ENCODE assay signal across 9 cellular contexts in genomic region chr4:111630705-111631104, GRCh38.
A peak's percentile ranks its signal among the peaks of the same experiment; 100 is the strongest.
DNase-seq lines count a peak whose midpoint lies in the region; ATAC-seq and TF ChIP-seq lines count a peak whose summit lies in the region.
"Had no signal": no experiment of that assay in that cellular context is flagged by ENCODE, and none has a peak within 500 bp of the region (broad histone marks: within the 10 kb centered on the region; RNA-seq: fewer than 3 reads in every experiment).

No MANE protein-coding gene starts in this region.

- H3K4me3 ChIP-seq in MM.1S (ENCODE audit: low read length) (no peak overlapping the region), WERI-Rb-1 (ENCODE audit: low read depth, low read length) (no peak overlapping the region), liver (ENCODE audit: low read depth in 1 of 3, low read length in 3 of 3) (no peak overlapping the region)

- TF ChIP-seq CTCF in MM.1S (IDR thresholded peaks at IDR 0.05; ENCODE audit: low read length) (peak; percentile 40), WERI-Rb-1 (IDR thresholded peaks at IDR 0.05; ENCODE audit: low read depth, low read length) (0 out of 2 replicates have a peak, but pooled peaks have one; percentile 9), liver (IDR thresholded peaks at IDR 0.05; ENCODE audit: low read depth, low read length, missing input control) (peak; percentile 26)

- DNase-seq in DMS114 treated with DMSO at 0.1 percent for 48 hours (lab: John Stamatoyannopoulos, UW; ENCODE audit: unreplicated experiment) (peak; percentile 11), MM.1S (no peak), WERI-Rb-1 (no peak)
- DNase-seq: activated B cell treated with CpG ODN at 0.5 μM for 24 hours had no signal

- H2AFZ ChIP-seq in MM.1S (ENCODE audit: low read length): no peak overlapping the region

- no peak overlapping the region for H3K27ac ChIP-seq in MM.1S (ENCODE audit: low read length)
- H3K27ac ChIP-seq in WERI-Rb-1: no peak overlapping the region
- H3K27ac ChIP-seq in liver (ENCODE audit: low read depth in 1 of 2, low read length in 2 of 2): no peak overlapping the region

- no peak for ATAC-seq in GM21381 (IDR thresholded peaks at IDR 0.05; ENCODE audit: unreplicated experiment)
- no peak for ATAC-seq in GM21786 (IDR thresholded peaks at IDR 0.05; ENCODE audit: unreplicated experiment)
- ATAC-seq in HG03354 (IDR thresholded peaks at IDR 0.05; ENCODE audit: poor library complexity, severe bottlenecking, unreplicated experiment): no peak
- ATAC-seq in GM21576 (IDR thresholded peaks at IDR 0.05; ENCODE audit: unreplicated experiment): no peak

- no peaks in the 10 kb centered on the region for H3K9me2 ChIP-seq in MM.1S (replicated peaks; ENCODE audit: insufficient read depth, low read length)

- no peaks in the 10 kb centered on the region for H3F3A ChIP-seq in MM.1S (ENCODE audit: insufficient read depth, low read length)

- H3K79me2 ChIP-seq in MM.1S (ENCODE audit: low read length): no peaks in the 10 kb centered on the region

- H3K4me1 ChIP-seq in MM.1S (ENCODE audit: low read length): no peaks in the 10 kb centered on the region
- H3K4me1 ChIP-seq in liver (ENCODE audit: control insufficient read depth in 4 of 4, insufficient read depth in 4 of 4, low read length in 3 of 4): no peaks in the 10 kb centered on the region

- H3K9me3 ChIP-seq in MM.1S (replicated peaks; ENCODE audit: insufficient read depth, low read length) (no peaks in the 10 kb centered on the region), WERI-Rb-1 (ENCODE audit: severe bottlenecking) (peaks cover 1% of the 10 kb centered on the region), liver (ENCODE audit: control insufficient read depth in 4 of 4, low read length in 3 of 4) (no peaks in the 10 kb centered on the region)

- H3K27me3 ChIP-seq in MM.1S (replicated peaks; ENCODE audit: insufficient read depth, low read length): no peaks in the 10 kb centered on the region
- peaks cover 8% of the 10 kb centered on the region for H3K27me3 ChIP-seq in WERI-Rb-1 (ENCODE audit: insufficient read depth, low read depth, severe bottlenecking)
- H3K27me3 ChIP-seq in liver (ENCODE audit: control insufficient read depth in 4 of 4, insufficient read depth in 4 of 4, low read length in 3 of 4): peaks cover 0 to 3% (median 0%) of the 10 kb centered on the region in 4 donors

- no peak overlapping the region for H3K4me2 ChIP-seq in MM.1S (ENCODE audit: low read depth, low read length)

- H3K9ac ChIP-seq in MM.1S (ENCODE audit: low read length) (no peak overlapping the region), liver (ENCODE audit: low read depth in 1 of 2, low read length in 2 of 2) (no peak overlapping the region)

- peak; percentile 70 to 74 for TF ChIP-seq RAD21 in liver (IDR thresholded peaks at IDR 0.05)

- H3K36me3 ChIP-seq in MM.1S (replicated peaks; ENCODE audit: insufficient read depth, low read length) (no peaks in the 10 kb centered on the region), WERI-Rb-1 (no peaks in the 10 kb centered on the region), liver (ENCODE audit: control insufficient read depth in 4 of 4, insufficient read depth in 3 of 4, low read depth in 1 of 4, low read length in 3 of 4) (no peaks in the 10 kb centered on the region)

- 39% methylated on average over 2 of the region's 2 CpGs for WGBS in liver

- H4K20me1 ChIP-seq in MM.1S (ENCODE audit: insufficient read depth, low read length): no peaks in the 10 kb centered on the region

TF ChIP-seq in liver, 16 proteins besides CTCF, POLR2A, EP300 and RAD21:
- no peak for TF ChIP-seq REST (IDR thresholded peaks at IDR 0.05)
- TF ChIP-seq EGR1 (IDR thresholded peaks at IDR 0.05; ENCODE audit: low read depth in 2 of 2): no peak
- no peak for TF ChIP-seq HNF4G (IDR thresholded peaks at IDR 0.05)
- TF ChIP-seq GABPA (IDR thresholded peaks at IDR 0.05 in 1 of 2, conservative IDR thresholded peaks at IDR 0.05 in 1 of 2): no peak
- no peak for TF ChIP-seq TAF1 (conservative IDR thresholded peaks at IDR 0.05)
- TF ChIP-seq ZBTB33 (IDR thresholded peaks at IDR 0.05): no peak
- no peak for TF ChIP-seq ATF3 (IDR thresholded peaks at IDR 0.05)
- TF ChIP-seq HNF4A (conservative IDR thresholded peaks at IDR 0.05): no peak
- TF ChIP-seq JUND (IDR thresholded peaks at IDR 0.05): no peak
